6 cellular contexts compared by ENCODE assay signal in genomic region chr11:134146598-134146997, GRCh38.
"Had no signal": no experiment of that assay in that cellular context is flagged by ENCODE, and none has a peak within 500 bp of the region (broad histone marks: within the 10 kb centered on the region; RNA-seq: fewer than 3 reads in every experiment).

No MANE protein-coding gene starts in this region.

- ATAC-seq: GM23338, HepG2 had no signal

- H3K9me3 Mint-ChIP-seq: IgD-negative memory B cell had no signal

- H3K27ac Mint-ChIP-seq: GM23338, H9 had no signal

- DNase-seq: H9, HCEC 1CT, KBM-7 had no signal

- H3K36me3 Mint-ChIP-seq: IgD-negative memory B cell had no signal

- H3K27me3 Mint-ChIP-seq: IgD-negative memory B cell had no signal

- H3K4me1 Mint-ChIP-seq: GM23338, H9 had no signal

- H3K4me3 Mint-ChIP-seq: GM23338, H9, IgD-negative memory B cell had no signal

- H3K4me3 ChIP-seq: GM23338 had no signal
